In the genomic region with DNA sequence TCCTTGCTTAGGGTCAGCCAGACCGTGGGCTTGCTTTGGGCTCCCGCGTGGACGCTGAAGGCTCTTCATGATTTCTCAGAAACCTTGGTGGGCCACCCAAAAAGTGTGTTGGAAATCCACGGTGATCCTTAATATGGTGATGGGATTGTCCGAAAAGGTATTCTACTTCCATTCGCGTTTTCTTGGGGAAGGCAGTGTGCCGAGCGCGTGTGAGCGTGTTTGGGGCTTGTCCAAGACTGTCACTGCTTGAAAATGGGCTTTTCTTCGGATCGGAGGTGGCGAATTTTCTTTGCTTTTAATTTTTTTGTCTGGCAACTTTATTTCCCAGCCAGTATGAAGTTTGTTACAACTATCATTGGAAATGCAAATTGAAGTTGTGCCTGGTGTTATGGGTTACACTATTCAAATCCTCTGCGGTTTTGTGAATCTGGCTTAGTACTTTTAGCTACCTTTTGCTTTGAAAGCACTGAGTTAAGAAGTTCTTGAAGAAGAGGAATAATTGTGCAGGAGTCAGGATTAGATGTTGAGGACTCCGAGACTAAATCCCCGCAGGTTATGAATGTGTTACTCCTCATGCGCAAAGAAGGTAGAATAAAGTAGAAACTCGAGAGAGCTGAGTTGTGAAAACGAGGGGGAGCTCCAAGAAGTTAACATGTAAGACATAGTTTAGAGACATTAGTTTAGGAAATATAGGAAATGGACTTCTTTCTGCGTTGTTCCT, we compare ENCODE assay signal across 8 cellular contexts. TPM values are rescaled to one million over a fixed set of nuclear protein-coding genes. Genes with fewer than 3 reads are reported as not detected.
DNase-seq lines count a peak whose midpoint lies in the region; ATAC-seq and TF ChIP-seq lines count a peak whose summit lies in the region.

No MANE protein-coding gene starts in this region.

- H3K4me1 ChIP-seq in KMS-11 (ENCODE audit: low read depth, poor library complexity, severe bottlenecking) (peaks cover 27% of the 10 kb centered on the region), BE2C (no peaks in the 10 kb centered on the region)

- no peak for ATAC-seq in HG02610 (IDR thresholded peaks at IDR 0.05; ENCODE audit: unreplicated experiment)

- H3K36me3 ChIP-seq in KMS-11 (ENCODE audit: insufficient read depth) (peaks cover 8% of the 10 kb centered on the region; the same call in 1 of the 2 replicates), BE2C (no peaks in the 10 kb centered on the region)

- H3K27me3 ChIP-seq in AG04450 (ENCODE audit: control insufficient read depth, insufficient read depth, low read length) (no peaks in the 10 kb centered on the region), KMS-11 (ENCODE audit: insufficient read depth, low read depth) (no peaks in the 10 kb centered on the region), BE2C (peaks cover 77% of the 10 kb centered on the region)

- peaks cover 50% of the 10 kb centered on the region for H3K79me2 ChIP-seq in KMS-11 (ENCODE audit: insufficient read depth, low read depth)

- peak overlapping the region; percentile 63 for H2AFZ ChIP-seq in KMS-11 (ENCODE audit: low read depth)

- no peak for DNase-seq in AG04450 (ENCODE audit: low read depth, low spot score)
- DNase-seq in cardiac fibroblast (ENCODE audit: low read depth in 2 of 2), result peak; percentile 58 to 64
- DNase-seq in midbrain (lab: John Stamatoyannopoulos, UW), result peak; percentile 54
- no peak for DNase-seq in NCI-H1048 (lab: John Stamatoyannopoulos, UW)
- no peak for DNase-seq in SHP77 (lab: John Stamatoyannopoulos, UW)
- DNase-seq in BE2C, result no peak

- H3K9ac ChIP-seq in KMS-11, result peak overlapping the region; percentile 90

- H3K27ac ChIP-seq in AG04450 (ENCODE audit: low read depth, low read length) (peak overlapping the region; percentile 43), KMS-11 (peak overlapping the region; percentile 75)

- no peaks in the 10 kb centered on the region for H3K9me3 ChIP-seq in AG04450 (ENCODE audit: control insufficient read depth, insufficient read depth, low read length)
- H3K9me3 ChIP-seq in BE2C, result no peaks in the 10 kb centered on the region

- no peak for TF ChIP-seq CTCF in AG04450 (IDR thresholded peaks at IDR 0.05; ENCODE audit: low read depth, low read length)
- TF ChIP-seq CTCF in KMS-11 (conservative IDR thresholded peaks at IDR 0.05; ENCODE audit: low read depth, low read length), result no peak
- TF ChIP-seq CTCF in cardiac fibroblast (IDR thresholded peaks at IDR 0.05; ENCODE audit: low read depth, low read length), result no peak
- no peak for TF ChIP-seq CTCF in BE2C (IDR thresholded peaks at IDR 0.05; ENCODE audit: low read depth, low read length)

- H4K20me1 ChIP-seq in KMS-11 (ENCODE audit: insufficient read depth), result no peaks in the 10 kb centered on the region

- H3K4me3 ChIP-seq in AG04450 (ENCODE audit: low read depth, low read length), result peak overlapping the region; percentile 78
- H3K4me3 ChIP-seq in KMS-11 (IDR thresholded peaks at IDR 0.05; ENCODE audit: insufficient read depth, low read depth, low read length), result peak overlapping the region; percentile 50
- H3K4me3 ChIP-seq in cardiac fibroblast (replicated peaks in 1 of 2; ENCODE audit: low read depth in 2 of 2, low read length in 2 of 2), result peak overlapping the region; percentile 81 to 86
- no peak overlapping the region for H3K4me3 ChIP-seq in BE2C (ENCODE audit: low read depth, low read length)

- CTCF ChIA-PET in AG04450 (lab: Charles Lee), result interaction anchor here (0.8 to 2.2 kb wide), 9 partner anchors 8 to 437 kb away, joined by 3 to 10 read pairs (median 5); no protein-coding TSS in a partner anchor

- H3K4me2 ChIP-seq in KMS-11, result peak overlapping the region; percentile 81

- POLR2A ChIA-PET in AG04450 (lab: Yijun Ruan, JAX), result interaction anchor here (1.0 kb wide), 1 partner anchor 125 kb away, joined by 3 read pairs; no protein-coding TSS in a partner anchor

RNA-seq across cellular contexts. Expression of gene SPRY1, which starts 3.2 kb away (rescaled TPM):
- 6.2 and 6.6 TPM in 2 replicates for polyA plus RNA-seq in AG04450 (2011; rRNA removed)
- polyA minus RNA-seq in AG04450 (2011; rRNA and poly(A)+ RNA removed), result 8.9 and 9.5 TPM in 2 replicates
- polyA plus RNA-seq in BE2C (2012; ENCODE audit: insufficient read depth, insufficient read length, low read depth), result not detected

Comparison
In these comparisons a context has a peak if more than half of its experiments do, and no peak if none do; other contexts are left out.
1. DNase-seq: peak in cardiac fibroblast (2 of 2) and midbrain (single experiment); none in AG04450 (single experiment), NCI-H1048 (single experiment), SHP77 (0 of 2) and BE2C (single experiment).